Comparison of ENCODE assay signal across 26 cellular contexts in genomic region chr12:24739094-24739779, GRCh38.
"Had no signal": no experiment of that assay in that cellular context is flagged by ENCODE, and none has a peak within 500 bp of the region (broad histone marks: within the 10 kb centered on the region; RNA-seq: fewer than 3 reads in every experiment).

No MANE protein-coding gene starts in this region.

- H3K27me3 Mint-ChIP-seq: stimulated activated naive B cell treated with anti-CD40 and anti-IgM and Interleukin-4, amounts not matched to agents 10 μg/mL and 1 μg/mL and 100 μg/mL, for 72 hours had no signal

- H3K27ac Mint-ChIP-seq: activated naive CD8-positive, alpha-beta T cell treated with anti-CD3 and anti-CD28 coated beads for 36 hours; activated T-helper 2 cell treated with anti-CD3 and anti-CD28 coated beads, Interferon-gamma antibody, Interleukin-2, Interleukin-4, amounts not matched to agents 10 μg/mL and 5 μg/mL and 100 μg/mL, durations not matched to agents 14 hours and 24 hours and 36 hours; nephron progenitor cell; stimulated activated naive B cell treated with anti-CD40 and anti-IgM and Interleukin-4, amounts not matched to agents 10 μg/mL and 1 μg/mL and 100 μg/mL, for 72 hours; T-helper 1 cell treated with Interleukin-12 subunit alpha and Interleukin-12 subunit beta and Interleukin-4 antibody, amounts not matched to agents 30 μg/mL and 1 μg/mL, for 36 hours had no signal

- H3K4me3 ChIP-seq: esophagus muscularis mucosa, gastrocnemius medialis, sigmoid colon, testis, uterus had no signal

- H3K27me3 ChIP-seq: esophagus muscularis mucosa, gastrocnemius medialis, sigmoid colon, testis, uterus had no signal

- DNase-seq: activated CD4-positive, alpha-beta T cell treated with anti-CD3 and anti-CD28 coated beads for 4 hours; activated CD4-positive, alpha-beta T cell treated with anti-CD3 and anti-CD28 coated beads, Interleukin-2, amount 50 U/mL, for 48 hours; activated CD4-positive, CD25-positive, alpha-beta regulatory T cell; activated CD8-positive, alpha-beta memory T cell treated with anti-CD3 and anti-CD28 coated beads, Interleukin-2, amount 50 U/mL, for 48 hours; activated naive CD4-positive, alpha-beta T cell; activated naive CD8-positive, alpha-beta T cell treated with anti-CD3 and anti-CD28 coated beads for 36 hours; activated T-cell treated with anti-CD3 and anti-CD28 coated beads, Interleukin-2, amount 50 U/mL, for 4 hours; amniotic stem cell; effector CD4-positive, alpha-beta T cell; gastrocnemius medialis; hippocampal formation; left cardiac atrium; nephron progenitor cell; occipital lobe; posterior cingulate gyrus; sigmoid colon; stimulated activated CD4-positive, alpha-beta T cell treated with anti-CD3 and anti-CD28 coated beads, Interleukin-2, amount 100 ng/mL, for 48 hours; stimulated activated CD8-positive, alpha-beta memory T cell treated with anti-CD3 and anti-CD28 coated beads, Interleukin-4, amount 100 ng/mL, for 48 hours; stimulated activated naive B cell treated with anti-CD40 and anti-IgM and Interleukin-4, amounts not matched to agents 10 μg/mL and 1 μg/mL and 100 μg/mL, for 72 hours; T1000; testis; trophoblast cell; uterus had no signal

- ATAC-seq: activated T-cell treated with anti-CD3 and anti-CD28 coated beads, Interleukin-2, amount 50 U/mL, for 4 hours; gastrocnemius medialis; left cardiac atrium; stimulated activated naive B cell treated with anti-CD40 and anti-IgM and Interleukin-4, amounts not matched to agents 10 μg/mL and 1 μg/mL and 100 μg/mL, for 72 hours had no signal

- H3K36me3 ChIP-seq: esophagus muscularis mucosa, gastrocnemius medialis, sigmoid colon, uterus had no signal

- H3K27ac ChIP-seq: esophagus muscularis mucosa, gastrocnemius medialis, sigmoid colon, testis, uterus had no signal

- H3K9me3 Mint-ChIP-seq: activated naive CD8-positive, alpha-beta T cell treated with anti-CD3 and anti-CD28 coated beads for 36 hours; activated T-cell treated with anti-CD3 and anti-CD28 coated beads, Interleukin-2, amount 50 U/mL, for 4 hours; activated T-helper 2 cell treated with anti-CD3 and anti-CD28 coated beads, Interferon-gamma antibody, Interleukin-2, Interleukin-4, amounts not matched to agents 10 μg/mL and 5 μg/mL and 100 μg/mL, durations not matched to agents 14 hours and 24 hours and 36 hours; nephron progenitor cell; stimulated activated naive B cell treated with anti-CD40 and anti-IgM and Interleukin-4, amounts not matched to agents 10 μg/mL and 1 μg/mL and 100 μg/mL, for 72 hours; T-helper 1 cell treated with Interleukin-12 subunit alpha and Interleukin-12 subunit beta and Interleukin-4 antibody, amounts not matched to agents 30 μg/mL and 1 μg/mL, for 36 hours had no signal

- H3K9me3 ChIP-seq: esophagus muscularis mucosa, gastrocnemius medialis, sigmoid colon, testis, uterus had no signal

- H3K36me3 Mint-ChIP-seq: activated naive CD8-positive, alpha-beta T cell treated with anti-CD3 and anti-CD28 coated beads for 36 hours had no signal

- H3K4me1 ChIP-seq: esophagus muscularis mucosa, gastrocnemius medialis, sigmoid colon, testis, uterus had no signal

- H3K4me3 Mint-ChIP-seq: activated naive CD8-positive, alpha-beta T cell treated with anti-CD3 and anti-CD28 coated beads for 36 hours; activated T-cell treated with anti-CD3 and anti-CD28 coated beads, Interleukin-2, amount 50 U/mL, for 4 hours; nephron progenitor cell; stimulated activated naive B cell treated with anti-CD40 and anti-IgM and Interleukin-4, amounts not matched to agents 10 μg/mL and 1 μg/mL and 100 μg/mL, for 72 hours; T-helper 1 cell treated with Interleukin-12 subunit alpha and Interleukin-12 subunit beta and Interleukin-4 antibody, amounts not matched to agents 30 μg/mL and 1 μg/mL, for 36 hours had no signal
